In the genomic region with DNA sequence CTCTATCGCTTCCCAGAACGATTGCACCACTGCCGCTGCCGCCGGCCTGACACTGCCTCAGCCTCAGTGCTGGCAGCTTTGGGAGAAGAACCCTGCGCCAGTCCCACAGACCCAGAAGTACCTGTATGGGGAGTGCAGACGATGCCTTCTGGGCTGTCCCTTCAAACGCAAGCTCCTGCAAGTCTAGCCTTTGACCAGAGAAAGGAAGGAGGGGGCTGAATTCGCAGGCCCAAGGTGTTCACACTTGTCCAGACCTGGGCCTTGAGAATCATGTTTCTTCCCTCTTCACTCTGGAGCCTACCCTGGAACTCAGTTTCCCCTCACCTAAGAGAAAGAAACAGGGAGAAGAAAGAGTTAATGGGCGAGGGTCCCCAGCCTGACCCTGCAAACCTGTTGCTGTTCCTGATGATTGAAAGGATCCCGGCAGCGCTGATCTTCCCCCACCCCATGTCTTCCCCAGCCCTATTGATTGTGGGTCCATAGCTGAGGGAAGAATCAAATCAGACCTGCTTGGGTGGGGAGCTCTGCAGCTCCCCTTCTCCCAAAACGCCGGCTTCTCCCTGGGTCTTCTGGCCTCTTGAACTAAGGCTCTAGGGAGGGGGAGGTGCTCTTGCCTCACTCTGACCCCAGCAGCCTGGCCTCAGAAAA, we compare ENCODE assay signal across 1 cellular context.
TF ChIP-seq lines count a peak whose summit lies in the region.

No MANE protein-coding gene starts in this region.

TF ChIP-seq in A549, 52 proteins besides CTCF, POLR2A, EP300 and RAD21 (continued from another document):
- TF ChIP-seq, protein P1, sequence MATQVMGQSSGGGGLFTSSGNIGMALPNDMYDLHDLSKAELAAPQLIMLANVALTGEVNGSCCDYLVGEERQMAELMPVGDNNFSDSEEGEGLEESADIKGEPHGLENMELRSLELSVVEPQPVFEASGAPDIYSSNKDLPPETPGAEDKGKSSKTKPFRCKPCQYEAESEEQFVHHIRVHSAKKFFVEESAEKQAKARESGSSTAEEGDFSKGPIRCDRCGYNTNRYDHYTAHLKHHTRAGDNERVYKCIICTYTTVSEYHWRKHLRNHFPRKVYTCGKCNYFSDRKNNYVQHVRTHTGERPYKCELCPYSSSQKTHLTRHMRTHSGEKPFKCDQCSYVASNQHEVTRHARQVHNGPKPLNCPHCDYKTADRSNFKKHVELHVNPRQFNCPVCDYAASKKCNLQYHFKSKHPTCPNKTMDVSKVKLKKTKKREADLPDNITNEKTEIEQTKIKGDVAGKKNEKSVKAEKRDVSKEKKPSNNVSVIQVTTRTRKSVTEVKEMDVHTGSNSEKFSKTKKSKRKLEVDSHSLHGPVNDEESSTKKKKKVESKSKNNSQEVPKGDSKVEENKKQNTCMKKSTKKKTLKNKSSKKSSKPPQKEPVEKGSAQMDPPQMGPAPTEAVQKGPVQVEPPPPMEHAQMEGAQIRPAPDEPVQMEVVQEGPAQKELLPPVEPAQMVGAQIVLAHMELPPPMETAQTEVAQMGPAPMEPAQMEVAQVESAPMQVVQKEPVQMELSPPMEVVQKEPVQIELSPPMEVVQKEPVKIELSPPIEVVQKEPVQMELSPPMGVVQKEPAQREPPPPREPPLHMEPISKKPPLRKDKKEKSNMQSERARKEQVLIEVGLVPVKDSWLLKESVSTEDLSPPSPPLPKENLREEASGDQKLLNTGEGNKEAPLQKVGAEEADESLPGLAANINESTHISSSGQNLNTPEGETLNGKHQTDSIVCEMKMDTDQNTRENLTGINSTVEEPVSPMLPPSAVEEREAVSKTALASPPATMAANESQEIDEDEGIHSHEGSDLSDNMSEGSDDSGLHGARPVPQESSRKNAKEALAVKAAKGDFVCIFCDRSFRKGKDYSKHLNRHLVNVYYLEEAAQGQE (IDR thresholded peaks at IDR 0.05): no peak
